Comparison of ENCODE assay signal across 25 cellular contexts in genomic region chr9:93560991-93561390, GRCh38.
"Had no signal": no experiment of that assay in that cellular context is flagged by ENCODE, and none has a peak within 500 bp of the region (broad histone marks: within the 10 kb centered on the region; RNA-seq: fewer than 3 reads in every experiment).

No MANE protein-coding gene starts in this region.

- ATAC-seq: effector memory CD8-positive, alpha-beta T cell; esophagus mucosa; foreskin keratinocyte; gastrocnemius medialis; gastroesophageal sphincter; heart left ventricle; heart right ventricle had no signal

- DNase-seq: colonic mucosa; cortex of kidney; dermis blood vessel endothelial cell; dorsolateral prefrontal cortex; effector CD4-positive, alpha-beta T cell; effector CD8-positive, alpha-beta T cell; effector memory CD4-positive, alpha-beta T cell; effector memory CD8-positive, alpha-beta T cell; endodermal cell; erythroblast; esophagus squamous epithelium; foreskin fibroblast; foreskin keratinocyte; foreskin melanocyte; gastrocnemius medialis; glutamatergic neuron; head of caudate nucleus; heart left ventricle; heart right ventricle had no signal

- H3K4me3 ChIP-seq: colonic mucosa, coronary artery, dorsolateral prefrontal cortex, esophagus muscularis mucosa, esophagus squamous epithelium, gastrocnemius medialis, gastroesophageal sphincter, heart left ventricle, heart right ventricle, hepatocyte had no signal

- H3K4me1 Mint-ChIP-seq: endodermal cell had no signal

- H3K27me3 ChIP-seq: colonic mucosa, dorsolateral prefrontal cortex, esophagus muscularis mucosa, esophagus squamous epithelium, foreskin keratinocyte, gastrocnemius medialis, gastroesophageal sphincter, heart left ventricle, heart right ventricle, hepatocyte had no signal

- H3K27ac Mint-ChIP-seq: dendritic cell treated with granulocyte-macrophage colony-stimulating factor and Interleukin-4, amounts not matched to agents 40 ng/mL and 50 ng/mL, for 4 days; endodermal cell had no signal

- H3K4me3 Mint-ChIP-seq: dendritic cell treated with granulocyte-macrophage colony-stimulating factor and Interleukin-4, amounts not matched to agents 40 ng/mL and 50 ng/mL, for 4 days; effector memory CD8-positive, alpha-beta T cell; endodermal cell had no signal

- H3K9me3 Mint-ChIP-seq: dendritic cell treated with granulocyte-macrophage colony-stimulating factor and Interleukin-4, amounts not matched to agents 40 ng/mL and 50 ng/mL, for 4 days; effector memory CD8-positive, alpha-beta T cell; endodermal cell had no signal

- H3K27me3 Mint-ChIP-seq: dendritic cell treated with granulocyte-macrophage colony-stimulating factor and Interleukin-4, amounts not matched to agents 40 ng/mL and 50 ng/mL, for 4 days; effector memory CD8-positive, alpha-beta T cell had no signal
